ENCODE assay signal across 8 cellular contexts in genomic region chr14:95431199-95432145, GRCh38.
DNase-seq lines count a peak whose midpoint lies in the region; ATAC-seq and TF ChIP-seq lines count a peak whose summit lies in the region.

No MANE protein-coding gene starts in this region.

- peak; percentile 62 for ATAC-seq in memory B cell (ENCODE audit: low read depth)
- no peak for ATAC-seq in HG03469 (IDR thresholded peaks at IDR 0.05; ENCODE audit: unreplicated experiment)

- peaks cover 34% of the 10 kb centered on the region for H3K36me3 Mint-ChIP-seq in memory B cell

- H3K27me3 Mint-ChIP-seq in memory B cell, result no peaks in the 10 kb centered on the region

- H3K4me3 Mint-ChIP-seq in memory B cell, result no peak overlapping the region

- H3K4me3 ChIP-seq in LNCaP clone FGC (ENCODE audit: low read depth, low read length) (no peak overlapping the region), cardiac fibroblast (replicated peaks in 1 of 2; ENCODE audit: low read depth in 2 of 2, low read length in 2 of 2) (no peak overlapping the region)

- peaks cover 3% of the 10 kb centered on the region for H3K4me1 Mint-ChIP-seq in memory B cell

- TF ChIP-seq CTCF in LNCaP clone FGC (IDR thresholded peaks at IDR 0.05; ENCODE audit: control insufficient read depth, extremely low read depth, insufficient read depth), result peak; percentile 75
- peak; percentile 67 for TF ChIP-seq CTCF in cardiac fibroblast (IDR thresholded peaks at IDR 0.05; ENCODE audit: low read depth, low read length)

- H3K9me3 Mint-ChIP-seq in memory B cell, result peaks cover 3% of the 10 kb centered on the region

- DNase-seq in NCI-H2227 (lab: John Stamatoyannopoulos, UW; ENCODE audit: unreplicated experiment) (peak; percentile 13), NCI-H2227 treated with DMSO at 0.1 percent for 48 hours (lab: John Stamatoyannopoulos, UW) (no peak), LNCaP clone FGC (ENCODE audit: low read depth) (no peak), cardiac fibroblast (ENCODE audit: low read depth in 2 of 2) (peak; percentile 48 to 60), memory B cell (ENCODE audit: low spot score in 2 of 2) (peak in 1 of 2 donors; percentile 25), NCI-H774 (lab: John Stamatoyannopoulos, UW) (no peak)
- DNase-seq in effector CD4-positive, alpha-beta T cell, result no peak

- H3K27ac Mint-ChIP-seq in memory B cell, result no peak overlapping the region

Comparison
In these comparisons a context has a peak if more than half of its experiments do, and no peak if none do; other contexts are left out.
1. DNase-seq: peak in NCI-H2227 (single experiment) and cardiac fibroblast (2 of 2); none in NCI-H2227 treated with DMSO at 0.1 percent for 48 hours (single experiment), LNCaP clone FGC (single experiment), NCI-H774 (single experiment) and effector CD4-positive, alpha-beta T cell (single experiment).